Comparison of ENCODE assay signal across 1 cellular context in the genomic region with DNA sequence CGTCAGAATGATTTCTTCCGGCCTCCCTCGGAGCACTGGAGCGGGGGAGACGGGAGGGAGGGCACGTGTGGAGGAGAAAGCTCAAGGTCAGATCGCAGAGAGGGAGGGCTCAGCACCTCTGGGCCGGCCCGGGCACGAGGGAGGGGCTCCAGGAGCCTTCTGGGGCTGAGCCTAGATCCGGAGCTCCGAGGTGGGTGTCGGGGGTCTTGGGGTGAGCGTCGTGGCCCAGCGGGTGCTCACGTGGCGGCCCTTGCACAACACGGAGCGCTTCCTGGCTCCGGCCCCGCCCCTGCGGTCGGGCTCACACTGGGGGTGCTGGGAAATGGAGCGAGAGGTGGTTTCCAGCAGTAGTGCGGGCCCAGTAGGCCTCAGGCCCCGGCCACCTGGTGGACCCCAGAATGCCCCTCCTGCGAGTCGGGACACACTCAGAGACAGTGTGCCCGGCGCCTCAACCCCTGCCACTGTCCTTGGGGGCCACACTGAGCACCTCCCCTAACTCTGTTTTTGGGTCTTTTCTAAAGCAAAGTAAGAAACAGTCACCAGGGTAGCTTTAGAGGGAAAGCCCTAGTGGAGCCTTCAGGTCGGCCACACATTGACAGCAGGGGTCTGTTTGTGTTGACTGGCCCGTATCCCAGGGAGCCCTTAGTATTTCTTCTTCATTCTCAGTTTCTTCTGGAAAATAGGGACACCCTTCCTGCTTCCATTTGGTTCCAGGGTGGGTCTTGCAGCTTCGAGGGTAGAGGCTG.
A peak's percentile ranks its signal among the peaks of the same experiment; 100 is the strongest.
TF ChIP-seq lines count a peak whose summit lies in the region.

No MANE protein-coding gene starts in this region.

TF ChIP-seq in SK-N-SH, 30 proteins besides CTCF, POLR2A, EP300 and RAD21 (continued from another document):
- no peak for TF ChIP-seq ZBTB33 (IDR thresholded peaks at IDR 0.05; ENCODE audit: borderline replicate concordance, low read depth)
- TF ChIP-seq SMC3 (IDR thresholded peaks at IDR 0.05; ENCODE audit: low read depth, low read length) = no peak
- TF ChIP-seq, protein P1, sequence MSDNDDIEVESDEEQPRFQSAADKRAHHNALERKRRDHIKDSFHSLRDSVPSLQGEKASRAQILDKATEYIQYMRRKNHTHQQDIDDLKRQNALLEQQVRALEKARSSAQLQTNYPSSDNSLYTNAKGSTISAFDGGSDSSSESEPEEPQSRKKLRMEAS (IDR thresholded peaks at IDR 0.05; ENCODE audit: low read depth) = peak; percentile 96
- no peak for TF ChIP-seq FOXM1 (IDR thresholded peaks at IDR 0.05; ENCODE audit: low read depth)
- TF ChIP-seq, protein P2, sequence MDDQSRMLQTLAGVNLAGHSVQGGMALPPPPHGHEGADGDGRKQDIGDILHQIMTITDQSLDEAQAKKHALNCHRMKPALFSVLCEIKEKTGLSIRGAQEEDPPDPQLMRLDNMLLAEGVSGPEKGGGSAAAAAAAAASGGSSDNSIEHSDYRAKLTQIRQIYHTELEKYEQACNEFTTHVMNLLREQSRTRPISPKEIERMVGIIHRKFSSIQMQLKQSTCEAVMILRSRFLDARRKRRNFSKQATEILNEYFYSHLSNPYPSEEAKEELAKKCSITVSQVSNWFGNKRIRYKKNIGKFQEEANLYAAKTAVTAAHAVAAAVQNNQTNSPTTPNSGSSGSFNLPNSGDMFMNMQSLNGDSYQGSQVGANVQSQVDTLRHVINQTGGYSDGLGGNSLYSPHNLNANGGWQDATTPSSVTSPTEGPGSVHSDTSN (IDR thresholded peaks at IDR 0.05) = no peak
- TF ChIP-seq RFX5 (IDR thresholded peaks at IDR 0.05; ENCODE audit: low read length) = no peak
- TF ChIP-seq RXRA (IDR thresholded peaks at IDR 0.05; ENCODE audit: borderline replicate concordance, low read depth) = no peak
- peak; percentile 76; the same call in 1 of the 2 replicates for TF ChIP-seq SIN3A (IDR thresholded peaks at IDR 0.05; ENCODE audit: borderline replicate concordance, low read depth, low read length)
- TF ChIP-seq TCF12 (IDR thresholded peaks at IDR 0.05) = no peak
- TF ChIP-seq JUND (IDR thresholded peaks at IDR 0.05) = no peak
- TF ChIP-seq TEAD4 (IDR thresholded peaks at IDR 0.05; ENCODE audit: borderline replicate concordance, insufficient read depth) = no peak
- TF ChIP-seq MXI1 (IDR thresholded peaks at IDR 0.05; ENCODE audit: low read depth, low read length) = peak; percentile 85; the same call in 1 of the 2 replicates
- no peak for TF ChIP-seq FOSL2 (IDR thresholded peaks at IDR 0.05; ENCODE audit: borderline replicate concordance, low read depth)
- TF ChIP-seq GATA2 (CRISPR knock-in tag; IDR thresholded peaks at IDR 0.05) = no peak
- no peak for TF ChIP-seq CHD2 (IDR thresholded peaks at IDR 0.05; ENCODE audit: low read length, partially characterized antibody)
- TF ChIP-seq MEF2A (IDR thresholded peaks at IDR 0.05; ENCODE audit: borderline replicate concordance, low read depth) = no peak
- no peak for TF ChIP-seq YY1 (IDR thresholded peaks at IDR 0.05; ENCODE audit: low read depth)
- no peak for TF ChIP-seq FOXJ3 (CRISPR knock-in tag; IDR thresholded peaks at IDR 0.05)
- TF ChIP-seq USF2 (IDR thresholded peaks at IDR 0.05; ENCODE audit: borderline replicate concordance, low read depth, low read length) = no peak
- TF ChIP-seq ELF1 (IDR thresholded peaks at IDR 0.05) = peak; percentile 41; the same call in 1 of the 2 replicates
- TF ChIP-seq EZH2phosphoT487 (IDR thresholded peaks at IDR 0.05; ENCODE audit: borderline replicate concordance, low read depth) = no peak
- no peak for TF ChIP-seq NRF1 (IDR thresholded peaks at IDR 0.05; ENCODE audit: low read depth, low read length)
